Comparison of ENCODE assay signal across 8 cellular contexts in the genomic region with DNA sequence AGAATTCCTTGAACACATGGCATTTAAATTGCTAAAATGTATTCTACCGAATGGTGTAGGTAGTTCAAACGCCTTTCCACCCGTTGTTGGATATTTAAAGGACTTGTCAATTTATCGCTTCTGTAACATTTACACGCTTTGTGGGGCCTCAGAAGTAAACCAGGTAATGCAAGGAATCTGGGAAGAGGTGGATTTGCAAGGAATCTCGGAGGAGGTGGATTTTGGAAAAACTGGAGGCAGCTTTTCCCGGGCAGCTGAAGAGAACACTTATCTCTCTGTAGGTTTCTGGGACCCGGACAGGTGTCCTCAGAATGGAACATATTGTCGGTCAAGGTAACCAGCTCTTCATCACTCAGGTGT. TPM values are rescaled to one million over a fixed set of nuclear protein-coding genes. Genes with fewer than 3 reads are reported as not detected.
DNase-seq lines count a peak whose midpoint lies in the region; ATAC-seq, FAIRE-seq and TF ChIP-seq lines count a peak whose summit lies in the region.

No MANE protein-coding gene starts in this region.

- in situ Hi-C loops in HepG2 (cut with HindIII; ENCODE audit: extremely low pct_ligation_motif_present, low pct_unique_long_range_greater_than_20kb): no loop called here

- H3K4me1 Mint-ChIP-seq in activated CD4-positive, alpha-beta T cell treated with anti-CD3 and anti-CD28 coated beads, Interleukin-2, amount 10 ng/mL, durations not matched to agents 24 days and 14 days: peaks cover 24% of the 10 kb centered on the region

- TF ChIP-seq CTCF in HepG2 (CRISPR knock-in tag; IDR thresholded peaks at IDR 0.05): no peak
- TF ChIP-seq CTCF in testis (IDR thresholded peaks at IDR 0.05): no peak

- H3K27ac Mint-ChIP-seq in activated CD4-positive, alpha-beta T cell treated with anti-CD3 and anti-CD28 coated beads, Interleukin-2, amount 10 ng/mL, durations not matched to agents 24 days and 14 days: peak overlapping the region; percentile 19

- CTCF ChIA-PET in HepG2 (lab: Yijun Ruan, JAX; ENCODE audit: low intra/inter-chr PET ratio, low total read pairs): no interaction called here

- no peaks in the 10 kb centered on the region for H3K9me3 Mint-ChIP-seq in activated CD4-positive, alpha-beta T cell treated with anti-CD3 and anti-CD28 coated beads, Interleukin-2, amount 10 ng/mL, durations not matched to agents 24 days and 14 days

- H4K20me1 ChIP-seq in HepG2 (ENCODE audit: insufficient read depth, low read length): peaks cover 18% of the 10 kb centered on the region

- ATAC-seq in HepG2: no peak

- no TSS peak for BruUV-seq in HepG2 (replicated peaks; lab: Mats Ljungman, UMichigan)

- peaks cover 2% of the 10 kb centered on the region for H3K27me3 Mint-ChIP-seq in activated CD4-positive, alpha-beta T cell treated with anti-CD3 and anti-CD28 coated beads, Interleukin-2, amount 10 ng/mL, durations not matched to agents 24 days and 14 days

- TF ChIP-seq EP300 in HepG2 (IDR thresholded peaks at IDR 0.05; ENCODE audit: low read depth in 2 of 2, low read length in 2 of 2) (no peak), HepG2 (CRISPR knock-in tag; IDR thresholded peaks at IDR 0.05; ENCODE audit: borderline replicate concordance) (no peak)

- H3K27me3 ChIP-seq in adipocyte (replicated peaks; ENCODE audit: control insufficient read depth, insufficient read depth, low read length) (peaks cover 15% of the 10 kb centered on the region), HepG2 (ENCODE audit: control insufficient read depth in 1 of 2, insufficient read depth in 2 of 2, low read length in 2 of 2) (no peaks in the 10 kb centered on the region; a peak in 2 of 5 replicates), testis (no peaks in the 10 kb centered on the region)

- intact Hi-C loops in activated CD4-positive, alpha-beta T cell treated with anti-CD3 and anti-CD28 coated beads, Interleukin-2, amount 10 ng/mL, durations not matched to agents 24 days and 14 days (cut with micrococcal nuclease): loop anchor here (2.0 to 5.0 kb wide), 2 partner anchors 351 to 1233 kb away; a partner anchor contains a TSS
- intact Hi-C loops in HepG2 (cut with micrococcal nuclease; ENCODE audit: unreplicated experiment) (no loop called here), testis (cut with DNase I; ENCODE audit: low total_unique reads) (no loop called here)

- no peaks in the 10 kb centered on the region for H3K36me3 ChIP-seq in adipocyte (ENCODE audit: control insufficient read depth, insufficient read depth, low read length, severe bottlenecking)
- H3K36me3 ChIP-seq in HepG2 (replicated peaks in 1 of 2; ENCODE audit: control insufficient read depth in 1 of 2, insufficient read depth in 2 of 2, low read length in 2 of 2): no peaks in the 10 kb centered on the region
- H3K36me3 ChIP-seq in testis (ENCODE audit: low read depth, missing control alignments): no peaks in the 10 kb centered on the region

- H3K9ac ChIP-seq in adipocyte (ENCODE audit: low read length) (peak overlapping the region; percentile 50), HepG2 (ENCODE audit: insufficient read depth, low read depth, low read length) (peak overlapping the region; percentile 32)

- DNase-seq in activated CD4-positive, alpha-beta T cell treated with anti-CD3 and anti-CD28 coated beads, Interleukin-2, amount 10 ng/mL, durations not matched to agents 24 days and 14 days: no peak
- DNase-seq in activated CD4-positive, alpha-beta T cell treated with anti-CD3 and anti-CD28 coated beads for 1 hour: no peak
- DNase-seq in adipocyte (ENCODE audit: low read depth): no peak
- DNase-seq in HepG2 (ENCODE audit: low spot score): no peak
- DNase-seq in testis: no peak
- DNase-seq in COLO668 (lab: John Stamatoyannopoulos, UW; ENCODE audit: unreplicated experiment): no peak
- DNase-seq in 8988T: no peak
- no peak for DNase-seq in cortex of kidney (lab: John Stamatoyannopoulos, UW)

- FAIRE-seq in HepG2 (lab: Jason Lieb, UNC): no peak

- WGBS in HepG2 (ENCODE audit: low lambda C conversion rate): 78% methylated on average over 8 of the region's 9 CpGs
- WGBS in testis, 2 donors: 40 to 47% methylated on average over 9 of the region's 9 CpGs

- no peak for TF ChIP-seq RAD21 in HepG2 (CRISPR knock-in tag; IDR thresholded peaks at IDR 0.05)

- peak overlapping the region; percentile 57 for H3K4me2 ChIP-seq in HepG2 (ENCODE audit: low read depth, low read length)

- H3K4me3 ChIP-seq in adipocyte (ENCODE audit: low read length) (peak overlapping the region; percentile 89), HepG2 (replicated peaks in 1 of 3; ENCODE audit: insufficient read depth in 1 of 3, low read depth in 2 of 3, low read length in 3 of 3) (peak overlapping the region in 1 of 3 experiments; percentile 83; a peak in 1 of 6 replicates), testis (peak overlapping the region; percentile 86 to 97)

- H3K4me1 ChIP-seq in adipocyte (ENCODE audit: control insufficient read depth, insufficient read depth, low read length) (peaks cover 22% of the 10 kb centered on the region), HepG2 (ENCODE audit: insufficient read depth, low read length) (peaks cover 30% of the 10 kb centered on the region), testis (peaks cover 7% of the 10 kb centered on the region)

- H3K36me3 Mint-ChIP-seq in activated CD4-positive, alpha-beta T cell treated with anti-CD3 and anti-CD28 coated beads, Interleukin-2, amount 10 ng/mL, durations not matched to agents 24 days and 14 days (ENCODE audit: low read depth): peaks cover 5% of the 10 kb centered on the region

- H3K9me3 ChIP-seq in adipocyte (ENCODE audit: control insufficient read depth, low read length) (no peaks in the 10 kb centered on the region), HepG2 (ENCODE audit: low read length) (no peaks in the 10 kb centered on the region), testis (no peaks in the 10 kb centered on the region)

- peak overlapping the region; percentile 59 for H2AFZ ChIP-seq in HepG2 (ENCODE audit: low read length)

- H3K79me2 ChIP-seq in HepG2 (ENCODE audit: insufficient read depth, low read length): peaks cover 27% of the 10 kb centered on the region

- POLR2A ChIA-PET in HepG2 (lab: Yijun Ruan, JAX): interaction anchor here (0.7 kb wide), 1 partner anchor 16 kb away, joined by 3 read pairs; no protein-coding TSS in a partner anchor

- no peak overlapping the region for H3K27ac ChIP-seq in HepG2 (ENCODE audit: extremely low read length, insufficient read depth, low read length)
- H3K27ac ChIP-seq in testis: peak overlapping the region; percentile 52 to 97

- peak overlapping the region; percentile 71 for H3K4me3 Mint-ChIP-seq in activated CD4-positive, alpha-beta T cell treated with anti-CD3 and anti-CD28 coated beads, Interleukin-2, amount 10 ng/mL, durations not matched to agents 24 days and 14 days

- TF ChIP-seq POLR2A in HepG2 (IDR thresholded peaks at IDR 0.05; ENCODE audit: insufficient read depth in 1 of 2, low read depth in 2 of 2, low read length in 2 of 2) (no peak; a peak in 1 of 4 replicates), testis (IDR thresholded peaks at IDR 0.05) (no peak)

RNA-seq across cellular contexts. Expression of a gene that starts 0.6 kb away (rescaled TPM):
- total RNA-seq in activated CD4-positive, alpha-beta T cell treated with anti-CD3 and anti-CD28 coated beads, Interleukin-2, amount 10 ng/mL, durations not matched to agents 24 days and 14 days: 46.2 and 46.4 TPM in 2 replicates
- 47.3 and 64.5 TPM in 2 replicates for total RNA-seq in HepG2 (2016; rRNA removed; fragmentation: Illumina TruSeq; extraction: Trizol)
- 38.1 and 43.3 TPM in 2 replicates for total RNA-seq in HepG2 (2016; cell fraction: cytosol; rRNA removed; fragmentation: Illumina TruSeq; extraction: Trizol; ENCODE audit: low read depth)
- 52.5 and 69.3 TPM in 2 replicates for total RNA-seq in HepG2 (2016; cell fraction: insoluble cytoplasmic fraction; rRNA removed; fragmentation: Illumina TruSeq; extraction: Trizol)
- 40.8 and 50.0 TPM in 2 replicates for total RNA-seq in HepG2 (2016; cell fraction: membrane; rRNA removed; fragmentation: Illumina TruSeq; extraction: Trizol)
- total RNA-seq in HepG2 (2016; cell fraction: nucleus; rRNA removed; fragmentation: Illumina TruSeq; extraction: Trizol): 47.3 and 50.1 TPM in 2 replicates
- 28.9 and 41.6 TPM in 2 replicates for polyA plus RNA-seq in HepG2 (2011; rRNA removed)
- 20.5 and 25.1 TPM in 2 replicates for polyA plus RNA-seq in HepG2 (2011; cell fraction: cytosol; rRNA removed)
- polyA plus RNA-seq in HepG2 (2011; cell fraction: nucleus; rRNA removed): 23.9 and 28.6 TPM in 2 replicates
- 27.8 and 29.2 TPM in 2 replicates for polyA plus RNA-seq in HepG2 (2012)
- 7.5 and 9.5 TPM in 2 replicates for polyA plus RNA-seq in HepG2 (2016; cell fraction: cytosol; fragmentation: Illumina TruSeq; extraction: Trizol; ENCODE audit: low read depth)
- polyA plus RNA-seq in HepG2 (2016; cell fraction: insoluble cytoplasmic fraction; fragmentation: Illumina TruSeq; extraction: Trizol; ENCODE audit: low read depth): 48.2 and 48.3 TPM in 2 replicates
- polyA plus RNA-seq in HepG2 (2016; cell fraction: membrane; fragmentation: Illumina TruSeq; extraction: Trizol; ENCODE audit: low read depth): 18.9 and 25.1 TPM in 2 replicates
- 49.0 and 52.9 TPM in 2 replicates for polyA plus RNA-seq in HepG2 (2016; cell fraction: nucleus; fragmentation: Illumina TruSeq; extraction: Trizol; ENCODE audit: insufficient read depth, low read depth)
- 13.2 and 15.2 TPM in 2 replicates for polyA minus RNA-seq in HepG2 (2011; rRNA and poly(A)+ RNA removed; ENCODE audit: low replicate concordance)
- 20.2 and 27.6 TPM in 2 replicates for polyA minus RNA-seq in HepG2 (2011; cell fraction: cytosol; rRNA and poly(A)+ RNA removed)
- 79.8 and 93.3 TPM in 2 replicates for polyA minus RNA-seq in HepG2 (2011; cell fraction: nucleus; rRNA and poly(A)+ RNA removed)
- 100 to 1,000 TPM in 1 of 2 donors, 10 to 100 TPM in 1; 98.8 to 114 TPM for total RNA-seq in testis
- 91.8 TPM for polyA plus RNA-seq in testis (ENCODE audit: insufficient read depth, low read depth, low replicate concordance)

RNA-seq across cellular contexts. Expression of a gene that starts 31.4 kb away (rescaled TPM):
- not detected in 2 replicates for total RNA-seq in activated CD4-positive, alpha-beta T cell treated with anti-CD3 and anti-CD28 coated beads, Interleukin-2, amount 10 ng/mL, durations not matched to agents 24 days and 14 days
- total RNA-seq in HepG2 (2016; rRNA removed; fragmentation: Illumina TruSeq; extraction: Trizol) (0.76 and 1.3 TPM in 2 replicates), testis (1 to 10 TPM; 6.4 to 8.3 TPM)
- total RNA-seq in HepG2 (2016; cell fraction: cytosol; rRNA removed; fragmentation: Illumina TruSeq; extraction: Trizol; ENCODE audit: low read depth): not detected in 2 replicates
- total RNA-seq in HepG2 (2016; cell fraction: insoluble cytoplasmic fraction; rRNA removed; fragmentation: Illumina TruSeq; extraction: Trizol): 0.77 and 1.4 TPM in 2 replicates
- 0.22 and 0.38 TPM in 2 replicates for total RNA-seq in HepG2 (2016; cell fraction: membrane; rRNA removed; fragmentation: Illumina TruSeq; extraction: Trizol)
- 2.2 and 3.2 TPM in 2 replicates for total RNA-seq in HepG2 (2016; cell fraction: nucleus; rRNA removed; fragmentation: Illumina TruSeq; extraction: Trizol)
- polyA plus RNA-seq in HepG2 (2011; rRNA removed) (0.27 and 0.45 TPM in 2 replicates), testis (ENCODE audit: insufficient read depth, low read depth, low replicate concordance) (18.7 TPM)
- 0.17 TPM in 2 replicates for polyA plus RNA-seq in HepG2 (2011; cell fraction: cytosol; rRNA removed)
- 0.58 and 1.5 TPM in 2 replicates for polyA plus RNA-seq in HepG2 (2011; cell fraction: nucleus; rRNA removed)
- 0.16 and 0.21 TPM in 2 replicates for polyA plus RNA-seq in HepG2 (2012)
- polyA plus RNA-seq in HepG2 (2016; cell fraction: cytosol; fragmentation: Illumina TruSeq; extraction: Trizol; ENCODE audit: low read depth): not detected in 2 replicates
- polyA plus RNA-seq in HepG2 (2016; cell fraction: insoluble cytoplasmic fraction; fragmentation: Illumina TruSeq; extraction: Trizol; ENCODE audit: low read depth): 0.44 and 0.58 TPM in 2 replicates
- 0.09 and 0.22 TPM in 2 replicates for polyA plus RNA-seq in HepG2 (2016; cell fraction: membrane; fragmentation: Illumina TruSeq; extraction: Trizol; ENCODE audit: low read depth)
- polyA plus RNA-seq in HepG2 (2016; cell fraction: nucleus; fragmentation: Illumina TruSeq; extraction: Trizol; ENCODE audit: insufficient read depth, low read depth): 1.5 and 2.0 TPM in 2 replicates
- polyA minus RNA-seq in HepG2 (2011; rRNA and poly(A)+ RNA removed; ENCODE audit: low replicate concordance): 1.4 TPM in 1 of 2 replicates, not detected in the other
- 0.20 TPM in 1 of 2 replicates, not detected in the other for polyA minus RNA-seq in HepG2 (2011; cell fraction: cytosol; rRNA and poly(A)+ RNA removed)
- 2.0 and 2.2 TPM in 2 replicates for polyA minus RNA-seq in HepG2 (2011; cell fraction: nucleus; rRNA and poly(A)+ RNA removed)
